In genomic region chr10:87552248-87552914, GRCh38 we compare ENCODE assay signal across 25 cellular contexts. TPM values are rescaled to one million over a fixed set of nuclear protein-coding genes. Genes with fewer than 3 reads are reported as not detected.
DNase-seq lines count a peak whose midpoint lies in the region; ATAC-seq, FAIRE-seq and TF ChIP-seq lines count a peak whose summit lies in the region.
"Had no signal": no experiment of that assay in that cellular context is flagged by ENCODE, and none has a peak within 500 bp of the region (broad histone marks: within the 10 kb centered on the region; RNA-seq: fewer than 3 reads in every experiment).

No MANE protein-coding gene starts in this region.

- no peaks in the 10 kb centered on the region for H3K9me1 ChIP-seq in endothelial cell of umbilical vein (replicated peaks; ENCODE audit: control insufficient read depth, extremely low read depth, insufficient read depth, low read length)

- H3K4me3 ChIP-seq in endothelial cell of umbilical vein (replicated peaks in 1 of 3; ENCODE audit: insufficient read depth in 1 of 3, low read depth in 1 of 3, low read length in 3 of 3) (no peak overlapping the region), left lung (no peak overlapping the region), psoas muscle (no peak overlapping the region)
- H3K4me3 ChIP-seq: A549, K562, testis, vagina had no signal

- no peak overlapping the region for H2AFZ ChIP-seq in endothelial cell of umbilical vein (ENCODE audit: low read depth, low read length)

- WGBS in psoas muscle, 3 donors: 83 to 89% (median 86%) methylated on average over 2 of the region's 2 CpGs

- peaks cover 11% of the 10 kb centered on the region for H3K4me1 ChIP-seq in endothelial cell of umbilical vein (ENCODE audit: control insufficient read depth, extremely low read depth, insufficient read depth, low read length)
- H3K4me1 ChIP-seq in left lung: peaks cover 0 to 9% of the 10 kb centered on the region in 2 donors
- H3K4me1 ChIP-seq in psoas muscle: no peaks in the 10 kb centered on the region
- H3K4me1 ChIP-seq: BE2C, testis had no signal

- H3K9me3 ChIP-seq in endothelial cell of umbilical vein (replicated peaks; ENCODE audit: control insufficient read depth, insufficient read depth, low read length) (no peaks in the 10 kb centered on the region), left lung (no peaks in the 10 kb centered on the region), psoas muscle (no peaks in the 10 kb centered on the region)
- H3K9me3 ChIP-seq: A549, BE2C, neutrophil, testis, vagina had no signal

- peak; percentile 77 for FAIRE-seq in D721Med (lab: Jason Lieb, UNC)
- FAIRE-seq in HTR-8/SVneo (lab: Jason Lieb, UNC): peak; percentile 31
- no peak for FAIRE-seq in endothelial cell of umbilical vein (lab: Jason Lieb, UNC)
- FAIRE-seq: A549, K562 had no signal

- H3K27ac ChIP-seq in endothelial cell of umbilical vein (ENCODE audit: insufficient read depth, low read depth, low read length) (no peak overlapping the region), left lung (no peak overlapping the region), psoas muscle (no peak overlapping the region)
- H3K27ac ChIP-seq: A549, neutrophil, testis, vagina had no signal

- CTCF ChIA-PET in endothelial cell of umbilical vein (lab: Charles Lee): no interaction called here
- CTCF ChIA-PET in activated CD8-positive, alpha-beta T cell treated with anti-CD3 and anti-CD28 coated beads, Interleukin-2, amount 10 ng/mL, durations not matched to agents 7 days and 5 days (lab: Charles Lee): no interaction called here

- no peaks in the 10 kb centered on the region for H3K79me2 ChIP-seq in endothelial cell of umbilical vein (ENCODE audit: control insufficient read depth, insufficient read depth, low read length)

- peak; percentile 52 for ATAC-seq in left lung
- ATAC-seq in psoas muscle: no peak
- ATAC-seq in activated CD8-positive, alpha-beta T cell treated with anti-CD3 and anti-CD28 coated beads, Interleukin-2, amount 10 ng/mL, durations not matched to agents 7 days and 5 days: no peak
- ATAC-seq in HG02973 (IDR thresholded peaks at IDR 0.05; ENCODE audit: unreplicated experiment): no peak
- ATAC-seq in GM21360 (IDR thresholded peaks at IDR 0.05; ENCODE audit: unreplicated experiment): no peak
- ATAC-seq: A549, esophagus mucosa, K562 had no signal

- peaks cover 4% of the 10 kb centered on the region for H3K4me1 Mint-ChIP-seq in activated CD8-positive, alpha-beta T cell treated with anti-CD3 and anti-CD28 coated beads, Interleukin-2, amount 10 ng/mL, durations not matched to agents 7 days and 5 days (ENCODE audit: low read depth)

- no peak overlapping the region for H3K9ac ChIP-seq in endothelial cell of umbilical vein (replicated peaks; ENCODE audit: extremely low read depth, insufficient read depth, low read length)

- H3K27me3 Mint-ChIP-seq in activated CD8-positive, alpha-beta T cell treated with anti-CD3 and anti-CD28 coated beads, Interleukin-2, amount 10 ng/mL, durations not matched to agents 7 days and 5 days (ENCODE audit: low read depth): no peaks in the 10 kb centered on the region
- H3K27me3 Mint-ChIP-seq: activated naive CD4-positive, alpha-beta T cell treated with anti-CD3 and anti-CD28 coated beads, Interleukin-2, amount 50 U/mL, for 24 hours had no signal

- POLR2A ChIA-PET in endothelial cell of umbilical vein (lab: Charles Lee): no interaction called here
- POLR2A ChIA-PET in activated CD8-positive, alpha-beta T cell treated with anti-CD3 and anti-CD28 coated beads, Interleukin-2, amount 10 ng/mL, durations not matched to agents 7 days and 5 days (lab: Charles Lee): no interaction called here

- H3K27me3 ChIP-seq in endothelial cell of umbilical vein (ENCODE audit: control insufficient read depth in 2 of 2, insufficient read depth in 2 of 2, low read length in 2 of 2) (no peaks in the 10 kb centered on the region), left lung (no peaks in the 10 kb centered on the region), psoas muscle (ENCODE audit: insufficient read depth in 3 of 3, low read length in 2 of 3) (no peaks in the 10 kb centered on the region)
- H3K27me3 ChIP-seq: BE2C, neutrophil, testis, vagina had no signal

- no peak overlapping the region for H3K4me2 ChIP-seq in endothelial cell of umbilical vein (ENCODE audit: insufficient read depth, low read length)
- H3K4me2 ChIP-seq: A549 had no signal

- H3K4me3 Mint-ChIP-seq in activated CD8-positive, alpha-beta T cell treated with anti-CD3 and anti-CD28 coated beads, Interleukin-2, amount 10 ng/mL, durations not matched to agents 7 days and 5 days: no peak overlapping the region
- H3K4me3 Mint-ChIP-seq: activated naive CD4-positive, alpha-beta T cell treated with anti-CD3 and anti-CD28 coated beads, Interleukin-2, amount 50 U/mL, for 24 hours had no signal

- intact Hi-C loops in endothelial cell of umbilical vein (cut with micrococcal nuclease): no loop called here
- intact Hi-C loops in left lung (cut with DNase I): no loop called here
- intact Hi-C loops in psoas muscle (cut with DNase I): no loop called here

- BruUV-seq in endothelial cell of umbilical vein (replicated peaks; lab: Mats Ljungman, UMichigan): TSS peak; percentile 30

- TF ChIP-seq CTCF in D721Med (IDR thresholded peaks at IDR 0.05; ENCODE audit: insufficient read depth, missing control alignments): no peak
- TF ChIP-seq CTCF in endothelial cell of umbilical vein (IDR thresholded peaks at IDR 0.05; ENCODE audit: extremely low read depth in 1 of 2, insufficient read depth in 1 of 2, low read depth in 1 of 2, low read length in 2 of 2): no peak
- no peak for TF ChIP-seq CTCF in left lung (IDR thresholded peaks at IDR 0.05)
- TF ChIP-seq CTCF in psoas muscle (IDR thresholded peaks at IDR 0.05): no peak

- no peaks in the 10 kb centered on the region for H3K9me3 Mint-ChIP-seq in activated CD8-positive, alpha-beta T cell treated with anti-CD3 and anti-CD28 coated beads, Interleukin-2, amount 10 ng/mL, durations not matched to agents 7 days and 5 days (ENCODE audit: insufficient read depth)
- H3K9me3 Mint-ChIP-seq: activated naive CD4-positive, alpha-beta T cell treated with anti-CD3 and anti-CD28 coated beads, Interleukin-2, amount 50 U/mL, for 24 hours had no signal

- no peak overlapping the region for H3K27ac Mint-ChIP-seq in activated CD8-positive, alpha-beta T cell treated with anti-CD3 and anti-CD28 coated beads, Interleukin-2, amount 10 ng/mL, durations not matched to agents 7 days and 5 days
- H3K27ac Mint-ChIP-seq: activated naive CD4-positive, alpha-beta T cell treated with anti-CD3 and anti-CD28 coated beads, Interleukin-2, amount 50 U/mL, for 24 hours had no signal

- H3K36me3 ChIP-seq in endothelial cell of umbilical vein (ENCODE audit: control insufficient read depth in 2 of 2, extremely low read depth in 1 of 2, insufficient read depth in 2 of 2, low read length in 2 of 2) (peaks cover 2 to 4% of the 10 kb centered on the region in 2 experiments), left lung (no peaks in the 10 kb centered on the region), psoas muscle (ENCODE audit: insufficient read depth in 1 of 2, low read depth in 1 of 2) (peaks cover 0 to 19% of the 10 kb centered on the region in 2 donors)
- H3K36me3 ChIP-seq: neutrophil, vagina had no signal

- dilution Hi-C loops in endothelial cell of umbilical vein (cut with MboI; ENCODE audit: extremely low pct_ligation_motif_present, low sequenced_read_pairs): no loop called here

- peaks cover 15% of the 10 kb centered on the region for H3K36me3 Mint-ChIP-seq in activated CD8-positive, alpha-beta T cell treated with anti-CD3 and anti-CD28 coated beads, Interleukin-2, amount 10 ng/mL, durations not matched to agents 7 days and 5 days (ENCODE audit: low read depth)

- TF ChIP-seq POLR2A in endothelial cell of umbilical vein (IDR thresholded peaks at IDR 0.05; ENCODE audit: low read depth, low read length): no peak

- DNase-seq in D721Med (ENCODE audit: insufficient read length, low spot score) (no peak), HTR-8/SVneo (ENCODE audit: insufficient read length, low spot score) (no peak), endothelial cell of umbilical vein (ENCODE audit: low read depth, low spot score) (no peak), left lung (no peak), psoas muscle (no peak)
- DNase-seq in activated CD8-positive, alpha-beta T cell treated with anti-CD3 and anti-CD28 coated beads, Interleukin-2, amount 10 ng/mL, durations not matched to agents 7 days and 5 days: no peak
- DNase-seq: activated CD4-positive, alpha-beta T cell treated with anti-CD3 and anti-CD28 coated beads, Interleukin-2, amount 50 U/mL, for 1 hour; BE2C; cerebellar nuclear complex; mesenchymal stem cell; NCI-H1417; NCI-H2081; NCI-H446; stimulated activated CD4-positive, alpha-beta T cell treated with anti-CD3 and anti-CD28 coated beads, Interleukin-4, amount 100 ng/mL, for 1 hour; stimulated activated naive CD4-positive, alpha-beta T cell; T-helper 9 cell; testis had no signal

- no peaks in the 10 kb centered on the region for H4K20me1 ChIP-seq in endothelial cell of umbilical vein (replicated peaks; ENCODE audit: control insufficient read depth, extremely low read depth, insufficient read depth, low read length)

TF ChIP-seq in endothelial cell of umbilical vein, 7 proteins besides CTCF, POLR2A, EP300 and RAD21 (continues in another document):
- no peak for TF ChIP-seq MYC (IDR thresholded peaks at IDR 0.05; ENCODE audit: low read depth, low read length)
- TF ChIP-seq FOS (IDR thresholded peaks at IDR 0.05; ENCODE audit: borderline replicate concordance, insufficient read depth, low read length): no peak
- TF ChIP-seq EZH2 (IDR thresholded peaks at IDR 0.05; ENCODE audit: borderline replicate concordance, low read depth, low read length, severe bottlenecking): no peak
- no peak for TF ChIP-seq GATA2 (IDR thresholded peaks at IDR 0.05; ENCODE audit: insufficient read depth, insufficient read length, low read depth, low read length)
- no peak for TF ChIP-seq MAX (IDR thresholded peaks at IDR 0.05; ENCODE audit: insufficient read depth, insufficient read length)

RNA-seq across cellular contexts. Expression of gene MINPP1, which starts 47.7 kb away (rescaled TPM):
- total RNA-seq in endothelial cell of umbilical vein (21.9 and 23.8 TPM in 2 replicates), left lung (10 to 100 TPM; 16.8 to 19.5 TPM), psoas muscle (1 to 10 TPM; 3.5 to 5.0 (median 4.2) TPM)
- polyA plus RNA-seq in endothelial cell of umbilical vein (11.7 and 16.0 TPM in 2 replicates), psoas muscle (1 to 10 TPM; 2.9 to 6.8 (median 4.8) TPM)
- 8.3 and 9.5 TPM in 2 replicates for polyA plus RNA-seq in endothelial cell of umbilical vein (2011; cell fraction: cytosol; rRNA removed)
- 5.6 and 7.4 TPM in 2 replicates for polyA plus RNA-seq in endothelial cell of umbilical vein (2011; cell fraction: nucleus; rRNA removed)
- 23.9 and 29.0 TPM in 2 replicates for polyA plus RNA-seq in endothelial cell of umbilical vein (2012)
- 9.1 and 9.8 TPM in 2 replicates for polyA minus RNA-seq in endothelial cell of umbilical vein
- polyA minus RNA-seq in endothelial cell of umbilical vein (2011; cell fraction: cytosol; rRNA and poly(A)+ RNA removed): 11.1 TPM
- 3.8 and 5.5 TPM in 2 replicates for polyA minus RNA-seq in endothelial cell of umbilical vein (2011; cell fraction: nucleus; rRNA and poly(A)+ RNA removed)
- 1 to 10 TPM; 8.0 TPM for total RNA-seq in activated CD8-positive, alpha-beta T cell treated with anti-CD3 and anti-CD28 coated beads, Interleukin-2, amount 10 ng/mL, durations not matched to agents 7 days and 5 days
